14 cellular contexts compared by ENCODE assay signal in genomic region chr20:59138114-59138602, GRCh38. TPM values are rescaled to one million over a fixed set of nuclear protein-coding genes. Genes with fewer than 3 reads are reported as not detected.
DNase-seq lines count a peak whose midpoint lies in the region; ATAC-seq, FAIRE-seq and TF ChIP-seq lines count a peak whose summit lies in the region.
"Had no signal": no experiment of that assay in that cellular context is flagged by ENCODE, and none has a peak within 500 bp of the region (broad histone marks: within the 10 kb centered on the region; RNA-seq: fewer than 3 reads in every experiment).

No MANE protein-coding gene starts in this region.

- no peak for DNase-seq in A549 (ENCODE audit: low read depth in 1 of 2, low spot score in 1 of 2)
- DNase-seq in D341Med (ENCODE audit: low spot score), result peak; percentile 63
- peak; percentile 51 for DNase-seq in NCI-H69 (lab: John Stamatoyannopoulos, UW)
- peak; percentile 35 for DNase-seq in mesenteric fat pad (ENCODE audit: low spot score)
- no peak for DNase-seq in medulla oblongata (ENCODE audit: extremely low spot score)
- no peak for DNase-seq in CD8-positive, alpha-beta T cell
- DNase-seq: AML-193, DMS79, HCEC 1CT had no signal

- H3K9me3 ChIP-seq in A549, result no peaks in the 10 kb centered on the region; the same call in 2 of the 3 replicates
- no peaks in the 10 kb centered on the region for H3K9me3 ChIP-seq in CD8-positive, alpha-beta T cell (ENCODE audit: low read length)
- H3K9me3 ChIP-seq: BLaER1 had no signal

- no peaks in the 10 kb centered on the region for H3K27me3 Mint-ChIP-seq in CD8-positive, alpha-beta T cell (ENCODE audit: low read depth)

- H3K27me3 ChIP-seq in CD8-positive, alpha-beta T cell (ENCODE audit: insufficient read depth, low read length), result no peaks in the 10 kb centered on the region
- H3K27me3 ChIP-seq: BLaER1 had no signal

- CTCF ChIA-PET in A549 (lab: Yijun Ruan, JAX), result no interaction called here
- CTCF ChIA-PET in CD8-positive, alpha-beta T cell (lab: Charles Lee), result no interaction called here

- H3K36me3 Mint-ChIP-seq in CD8-positive, alpha-beta T cell, result no peaks in the 10 kb centered on the region

- no peak for TF ChIP-seq POLR2A in A549 (IDR thresholded peaks at IDR 0.05; ENCODE audit: low read length)

- FAIRE-seq in A549 (lab: Jason Lieb, UNC), result no peak
- FAIRE-seq: GM12891, H1, K562 had no signal

- H3K4me1 ChIP-seq in A549, result no peaks in the 10 kb centered on the region
- H3K4me1 ChIP-seq in CD8-positive, alpha-beta T cell (ENCODE audit: insufficient read depth, low read length), result peaks cover 17% of the 10 kb centered on the region

- H3K27ac Mint-ChIP-seq in CD8-positive, alpha-beta T cell, result no peak overlapping the region

- intact Hi-C loops in CD8-positive, alpha-beta T cell (cut with DNase I, micrococcal nuclease), result no loop called here

- TF ChIP-seq CTCF in A549 (IDR thresholded peaks at IDR 0.05), result no peak
- no peak for TF ChIP-seq CTCF in CD8-positive, alpha-beta T cell (IDR thresholded peaks at IDR 0.05)

- TF ChIP-seq EP300 in A549 (IDR thresholded peaks at IDR 0.05), result no peak

- H3K4me1 Mint-ChIP-seq in CD8-positive, alpha-beta T cell (ENCODE audit: low read depth), result peaks cover 38% of the 10 kb centered on the region

- no peaks in the 10 kb centered on the region for H3K9me3 Mint-ChIP-seq in CD8-positive, alpha-beta T cell

- no peaks in the 10 kb centered on the region for H3K36me3 ChIP-seq in CD8-positive, alpha-beta T cell (ENCODE audit: insufficient read depth, low read length)
- H3K36me3 ChIP-seq: BLaER1 had no signal

- H3K4me3 ChIP-seq in A549, result no peak overlapping the region
- no peak overlapping the region for H3K4me3 ChIP-seq in CD8-positive, alpha-beta T cell (ENCODE audit: low read depth, low read length)
- H3K4me3 ChIP-seq: BLaER1, K562 had no signal

- no peak overlapping the region for H3K27ac ChIP-seq in A549
- no peak overlapping the region for H3K27ac ChIP-seq in CD8-positive, alpha-beta T cell (ENCODE audit: low read depth, low read length)
- H3K27ac ChIP-seq: BLaER1 had no signal

- no peak overlapping the region for H3K4me3 Mint-ChIP-seq in CD8-positive, alpha-beta T cell

- 12% methylated on average over 4 of the region's 4 CpGs for WGBS in A549 (ENCODE audit: missing lambda C conversion rate)

- POLR2A ChIA-PET in A549 (lab: Yijun Ruan, JAX), result interaction anchor here (0.6 kb wide), 1 partner anchor 246 kb away, joined by 5 read pairs; no protein-coding TSS in a partner anchor
- POLR2A ChIA-PET in CD8-positive, alpha-beta T cell (lab: Charles Lee), result interaction anchor here (1.9 kb wide), 1 partner anchor 15 kb away, joined by 11 read pairs; no protein-coding TSS in a partner anchor

- TF ChIP-seq RAD21 in A549 (conservative IDR thresholded peaks at IDR 0.05 in 1 of 2, IDR thresholded peaks at IDR 0.05 in 1 of 2), result no peak

- no peak for ATAC-seq in A549
- no peak for ATAC-seq in CD8-positive, alpha-beta T cell
- ATAC-seq: K562 had no signal

- no peak overlapping the region for H3K4me2 ChIP-seq in A549
- H3K4me2 ChIP-seq: BLaER1 had no signal

TF ChIP-seq in A549, 52 proteins besides CTCF, POLR2A, EP300 and RAD21:
- TF ChIP-seq, protein P1, sequence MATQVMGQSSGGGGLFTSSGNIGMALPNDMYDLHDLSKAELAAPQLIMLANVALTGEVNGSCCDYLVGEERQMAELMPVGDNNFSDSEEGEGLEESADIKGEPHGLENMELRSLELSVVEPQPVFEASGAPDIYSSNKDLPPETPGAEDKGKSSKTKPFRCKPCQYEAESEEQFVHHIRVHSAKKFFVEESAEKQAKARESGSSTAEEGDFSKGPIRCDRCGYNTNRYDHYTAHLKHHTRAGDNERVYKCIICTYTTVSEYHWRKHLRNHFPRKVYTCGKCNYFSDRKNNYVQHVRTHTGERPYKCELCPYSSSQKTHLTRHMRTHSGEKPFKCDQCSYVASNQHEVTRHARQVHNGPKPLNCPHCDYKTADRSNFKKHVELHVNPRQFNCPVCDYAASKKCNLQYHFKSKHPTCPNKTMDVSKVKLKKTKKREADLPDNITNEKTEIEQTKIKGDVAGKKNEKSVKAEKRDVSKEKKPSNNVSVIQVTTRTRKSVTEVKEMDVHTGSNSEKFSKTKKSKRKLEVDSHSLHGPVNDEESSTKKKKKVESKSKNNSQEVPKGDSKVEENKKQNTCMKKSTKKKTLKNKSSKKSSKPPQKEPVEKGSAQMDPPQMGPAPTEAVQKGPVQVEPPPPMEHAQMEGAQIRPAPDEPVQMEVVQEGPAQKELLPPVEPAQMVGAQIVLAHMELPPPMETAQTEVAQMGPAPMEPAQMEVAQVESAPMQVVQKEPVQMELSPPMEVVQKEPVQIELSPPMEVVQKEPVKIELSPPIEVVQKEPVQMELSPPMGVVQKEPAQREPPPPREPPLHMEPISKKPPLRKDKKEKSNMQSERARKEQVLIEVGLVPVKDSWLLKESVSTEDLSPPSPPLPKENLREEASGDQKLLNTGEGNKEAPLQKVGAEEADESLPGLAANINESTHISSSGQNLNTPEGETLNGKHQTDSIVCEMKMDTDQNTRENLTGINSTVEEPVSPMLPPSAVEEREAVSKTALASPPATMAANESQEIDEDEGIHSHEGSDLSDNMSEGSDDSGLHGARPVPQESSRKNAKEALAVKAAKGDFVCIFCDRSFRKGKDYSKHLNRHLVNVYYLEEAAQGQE (IDR thresholded peaks at IDR 0.05), result peak; percentile 55; the same call in 1 of the 2 replicates
- TF ChIP-seq CHD2 (IDR thresholded peaks at IDR 0.05; ENCODE audit: low read length, partially characterized antibody), result no peak
- TF ChIP-seq KDM5A (IDR thresholded peaks at IDR 0.05), result no peak
- no peak for TF ChIP-seq JUN (IDR thresholded peaks at IDR 0.05)
- TF ChIP-seq ESRRA (IDR thresholded peaks at IDR 0.05; ENCODE audit: borderline replicate concordance, low read length), result no peak
- no peak for TF ChIP-seq NR3C1 (IDR thresholded peaks at IDR 0.05)
- no peak for TF ChIP-seq USF2 (IDR thresholded peaks at IDR 0.05)
- no peak for TF ChIP-seq JUNB (IDR thresholded peaks at IDR 0.05)
- TF ChIP-seq E2F6 (IDR thresholded peaks at IDR 0.05; ENCODE audit: borderline replicate concordance, low read depth), result no peak

RNA-seq across cellular contexts. Expression of gene ZNF831, which starts 25.5 kb away (rescaled TPM):
- polyA plus RNA-seq in A549 (2011; rRNA removed) (not detected in 2 replicates), A549 (2017; fragmentation: RNase III; extraction: RNeasy Plus Mini Kit Qiagen cat#74134 plus additional on column Dnase treatment) (not detected in 3 replicates)
- polyA plus RNA-seq in A549 (2012; cell fraction: cytosol; rRNA removed), result not detected in 2 replicates
- not detected in 2 replicates for polyA plus RNA-seq in A549 (2012; cell fraction: nucleus; rRNA removed)
- polyA minus RNA-seq in A549 (2011; rRNA and poly(A)+ RNA removed), result not detected in 2 replicates
- total RNA-seq in mesenteric fat pad, result 0.32 TPM
- 10 to 100 TPM; 15.3 to 16.3 TPM for total RNA-seq in CD8-positive, alpha-beta T cell
- total RNA-seq: G401, H1, K562 had no signal
- polyA plus RNA-seq: H1, K562 had no signal

Comparison
In these comparisons a context has a peak if more than half of its experiments do, and no peak if none do; other contexts are left out.
1. DNase-seq: peak in D341Med (single experiment), NCI-H69 (single experiment) and mesenteric fat pad (single experiment); none in A549 (0 of 2), medulla oblongata (single experiment) and CD8-positive, alpha-beta T cell (0 of 7).
2. RNA of gene ZNF831, which starts 25.5 kb away (total RNA-seq): 15.3 to 16.3 TPM in CD8-positive, alpha-beta T cell; 0.32 TPM in mesenteric fat pad (single experiment); every median in the first group is over 10 times any median in the second.